8 cellular contexts compared by ENCODE assay signal in the genomic region with DNA sequence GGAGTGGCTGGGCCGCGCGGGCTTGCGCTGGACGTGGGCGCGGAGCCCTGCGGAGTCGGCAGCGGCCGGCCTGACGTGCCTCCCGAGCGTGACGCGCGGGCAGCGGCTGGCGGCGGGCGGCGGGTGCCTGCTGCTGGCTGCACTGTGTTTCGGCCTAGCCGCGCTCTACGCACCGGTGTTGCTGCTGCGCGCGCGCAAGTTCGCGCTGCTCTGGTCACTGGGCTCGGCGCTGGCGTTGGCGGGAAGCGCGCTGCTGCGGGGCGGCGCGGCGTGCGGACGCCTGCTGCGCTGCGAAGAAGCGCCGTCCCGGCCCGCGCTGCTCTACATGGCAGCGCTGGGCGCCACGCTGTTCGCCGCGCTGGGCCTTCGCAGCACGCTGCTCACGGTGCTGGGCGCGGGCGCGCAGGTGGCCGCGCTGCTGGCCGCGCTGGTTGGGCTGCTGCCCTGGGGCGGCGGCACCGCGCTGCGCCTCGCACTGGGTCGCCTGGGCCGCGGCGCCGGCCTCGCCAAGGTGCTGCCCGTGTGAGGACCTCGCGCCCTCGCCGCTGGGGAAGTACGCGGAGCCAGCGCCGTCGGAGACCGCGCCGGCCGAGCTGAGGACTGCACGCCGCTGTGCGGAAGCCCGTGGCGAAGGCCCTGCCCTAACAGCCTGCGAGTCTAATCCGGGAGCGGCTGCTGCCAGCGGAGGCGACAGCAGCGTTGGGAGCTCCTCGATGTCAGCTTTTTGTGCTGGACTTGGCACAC. TPM values are rescaled to one million over a fixed set of nuclear protein-coding genes. Genes with fewer than 3 reads are reported as not detected.
A peak's percentile ranks its signal among the peaks of the same experiment; 100 is the strongest.
DNase-seq lines count a peak whose midpoint lies in the region; ATAC-seq and TF ChIP-seq lines count a peak whose summit lies in the region.

No MANE protein-coding gene starts in this region.

- POLR2A ChIA-PET in activated CD4-positive, alpha-beta T cell treated with anti-CD3 and anti-CD28 coated beads for 36 hours (lab: Charles Lee): interaction anchor here (1.5 kb wide), 1 partner anchor 156 kb away, joined by 4 read pairs; no protein-coding TSS in a partner anchor

- DNase-seq in AG10803 (ENCODE audit: low read depth) (peak; percentile 72), NCI-H345 treated with DMSO at 0.1 percent for 48 hours (lab: John Stamatoyannopoulos, UW; ENCODE audit: unreplicated experiment) (peak; percentile 41), left lobe of liver (ENCODE audit: low spot score) (peak; percentile 83)
- DNase-seq in activated CD4-positive, alpha-beta T cell treated with anti-CD3 and anti-CD28 coated beads for 36 hours: peak; percentile 90
- DNase-seq in stimulated activated CD4-positive, alpha-beta T cell treated with anti-CD3 and anti-CD28 coated beads, Interleukin-2, amount 100 ng/mL, for 4 hours (ENCODE audit: low read depth): peak; percentile 73

- no peaks in the 10 kb centered on the region for H3K9me3 Mint-ChIP-seq in activated CD4-positive, alpha-beta T cell treated with anti-CD3 and anti-CD28 coated beads for 36 hours (ENCODE audit: low read depth)

- intact Hi-C loops in activated CD4-positive, alpha-beta T cell treated with anti-CD3 and anti-CD28 coated beads for 36 hours (cut with DNase I, micrococcal nuclease): loop anchor here (1.0 to 5.0 kb wide), 13 partner anchors 55 to 390 kb away; partner anchors contain the start of genes IWS1 (in 2 of the 2), UGGT1 (in 2 of the 2), WDR33 (in 2 of the 2) and GPR17 (in 1 of the 2)

- H3K4me1 Mint-ChIP-seq in activated CD4-positive, alpha-beta T cell treated with anti-CD3 and anti-CD28 coated beads for 36 hours: peaks cover 38% of the 10 kb centered on the region

- peak; percentile 53 for ATAC-seq in GM18909 (IDR thresholded peaks at IDR 0.05; ENCODE audit: poor library complexity, unreplicated experiment)
- peak; percentile 46 for ATAC-seq in HG03139 (IDR thresholded peaks at IDR 0.05; ENCODE audit: unreplicated experiment)
- peak; percentile 81 for ATAC-seq in activated CD4-positive, alpha-beta T cell treated with anti-CD3 and anti-CD28 coated beads for 36 hours
- peak; percentile 61 for ATAC-seq in left lobe of liver

- peak overlapping the region; percentile 93 for H3K27ac ChIP-seq in cingulate gyrus (ENCODE audit: low read depth, low read length)

- H3K4me3 Mint-ChIP-seq in activated CD4-positive, alpha-beta T cell treated with anti-CD3 and anti-CD28 coated beads for 36 hours: peak overlapping the region; percentile 88

- peak overlapping the region; percentile 86 for H3K4me3 ChIP-seq in AG10803 (ENCODE audit: low read length)

- peak overlapping the region; percentile 90 for H3K27ac Mint-ChIP-seq in activated CD4-positive, alpha-beta T cell treated with anti-CD3 and anti-CD28 coated beads for 36 hours

- no peaks in the 10 kb centered on the region for H3K27me3 Mint-ChIP-seq in activated CD4-positive, alpha-beta T cell treated with anti-CD3 and anti-CD28 coated beads for 36 hours

- CTCF ChIA-PET in activated CD4-positive, alpha-beta T cell treated with anti-CD3 and anti-CD28 coated beads for 36 hours (lab: Charles Lee): interaction anchor here (0.9 to 1.6 kb wide), 5 partner anchors 52 to 505 kb away, joined by 3 to 4 read pairs (median 4); partner anchors contain the start of gene WDR33

- peak; percentile 13; the same call in 1 of the 2 replicates for TF ChIP-seq CTCF in AG10803 (conservative IDR thresholded peaks at IDR 0.05; ENCODE audit: low read length)

- H3K36me3 Mint-ChIP-seq in activated CD4-positive, alpha-beta T cell treated with anti-CD3 and anti-CD28 coated beads for 36 hours (ENCODE audit: low read depth): peaks cover 33% of the 10 kb centered on the region

RNA-seq across cellular contexts. Expression of gene SFT2D3, which starts 0.5 kb away (rescaled TPM):
- 1 to 10 TPM; 2.8 to 3.1 TPM for total RNA-seq in activated CD4-positive, alpha-beta T cell treated with anti-CD3 and anti-CD28 coated beads for 36 hours
- 3.7 TPM for total RNA-seq in left lobe of liver

RNA-seq across cellular contexts. Expression of gene LIMS2, which starts 26.5 kb away (rescaled TPM):
- total RNA-seq in activated CD4-positive, alpha-beta T cell treated with anti-CD3 and anti-CD28 coated beads for 36 hours: 10 to 100 TPM; 16.4 to 19.3 TPM
- total RNA-seq in left lobe of liver: 31.0 TPM

RNA-seq across cellular contexts. Expression of gene GPR17, which starts 55.9 kb away (rescaled TPM):
- total RNA-seq in activated CD4-positive, alpha-beta T cell treated with anti-CD3 and anti-CD28 coated beads for 36 hours: not detected
- not detected for total RNA-seq in left lobe of liver

Comparison
In these comparisons a context has a peak if more than half of its experiments do, and no peak if none do; other contexts are left out.
1. Peak in every context shown above with its lines: DNase-seq, ATAC-seq, H3K4me3 ChIP-seq and H3K27ac ChIP-seq.